In the genomic region with DNA sequence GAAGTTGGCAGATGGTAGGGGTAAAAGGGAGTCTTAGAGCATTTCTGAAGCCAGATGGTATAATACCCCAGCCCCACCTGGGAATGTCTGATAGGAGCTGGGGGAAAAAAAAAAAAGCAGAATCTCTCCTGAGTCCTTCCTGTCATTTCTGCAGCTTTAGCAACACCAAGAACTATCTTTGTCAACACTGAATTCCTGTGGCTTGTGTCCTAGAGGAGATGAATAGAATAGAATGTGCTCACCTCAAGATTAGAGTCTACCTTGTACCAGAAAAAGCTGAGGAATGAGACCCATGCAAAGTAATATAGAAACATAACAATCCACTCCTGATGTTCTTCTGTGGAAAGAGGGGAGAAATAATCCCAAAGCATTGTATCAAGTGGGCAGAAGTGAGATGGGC, we compare ENCODE assay signal across 18 cellular contexts.
DNase-seq lines count a peak whose midpoint lies in the region; ATAC-seq, FAIRE-seq and TF ChIP-seq lines count a peak whose summit lies in the region.
"Had no signal": no experiment of that assay in that cellular context is flagged by ENCODE, and none has a peak within 500 bp of the region (broad histone marks: within the 10 kb centered on the region; RNA-seq: fewer than 3 reads in every experiment).

No MANE protein-coding gene starts in this region.

- intact Hi-C loops in PC-3 (cut with micrococcal nuclease) = no loop called here

- no peak overlapping the region for H3K4me2 ChIP-seq in PC-3 (ENCODE audit: low read length)

- H3K27ac ChIP-seq in PC-3 (ENCODE audit: low read length) = no peak overlapping the region
- H3K27ac ChIP-seq: esophagus squamous epithelium, ovary, spleen, thoracic aorta had no signal

- H3F3A ChIP-seq in PC-3 (ENCODE audit: low read length, unreplicated experiment) = peaks cover under 1% of the 10 kb centered on the region

- H3K79me2 ChIP-seq in PC-3 (ENCODE audit: low read length) = no peaks in the 10 kb centered on the region

- no TSS peak for BruUV-seq in PC-3 (replicated peaks; lab: Mats Ljungman, UMichigan)

- H3K9me3 Mint-ChIP-seq in brain (no peaks in the 10 kb centered on the region), nephron progenitor cell (no peaks in the 10 kb centered on the region)

- no peak overlapping the region for H3K4me3 ChIP-seq in PC-3 (ENCODE audit: low read length)
- H3K4me3 ChIP-seq: esophagus squamous epithelium, ovary, spleen, thoracic aorta had no signal

- H3K9me3 ChIP-seq in PC-3 (ENCODE audit: low read length) = no peaks in the 10 kb centered on the region
- H3K9me3 ChIP-seq: Caco-2, esophagus squamous epithelium, ovary, spleen, thoracic aorta had no signal

- no peak overlapping the region for H2AFZ ChIP-seq in PC-3 (ENCODE audit: low read length)

- ATAC-seq in PC-3 = 0 out of 2 replicates have a peak, but pooled peaks have one; percentile 13
- ATAC-seq: activated CD4-positive, CD25-positive, alpha-beta regulatory T cell treated with anti-CD3 and anti-CD28 coated beads, Interleukin-2, amount 50 U/mL, for 24 hours had no signal

- DNase-seq in NCI-H1694 (lab: John Stamatoyannopoulos, UW) (peak; percentile 7), NCI-H1694 treated with DMSO at 0.1 percent for 48 hours (lab: John Stamatoyannopoulos, UW) (no peak), PC-3 (no peak), nephron progenitor cell (no peak), urothelium cell line (ENCODE audit: low spot score) (no peak), midbrain (lab: John Stamatoyannopoulos, UW) (no peak), amniotic stem cell (lab: John Stamatoyannopoulos, UW) (no peak)
- DNase-seq: 8988T; activated effector memory CD4-positive, alpha-beta T cell treated with anti-CD3 and anti-CD28 coated beads, Interleukin-2, amount 50 U/mL, for 16 hours; Caco-2; esophagus squamous epithelium; Karpas-422; NCI-H2107; ovary; spleen had no signal

- peaks cover 24% of the 10 kb centered on the region for H3K36me3 Mint-ChIP-seq in brain
- peaks cover 26% of the 10 kb centered on the region for H3K36me3 Mint-ChIP-seq in nephron progenitor cell (ENCODE audit: low read depth)

- H3K9ac ChIP-seq in PC-3 (ENCODE audit: low read length) = no peak overlapping the region

- H3K9me2 ChIP-seq in PC-3 (replicated peaks; ENCODE audit: low read length) = no peaks in the 10 kb centered on the region

- H4K20me1 ChIP-seq in PC-3 (ENCODE audit: low read length) = no peaks in the 10 kb centered on the region

- no peak for TF ChIP-seq CTCF in PC-3 (conservative IDR thresholded peaks at IDR 0.05; ENCODE audit: low read depth, low read length)
- no peak for TF ChIP-seq CTCF in brain (conservative IDR thresholded peaks at IDR 0.05)
- TF ChIP-seq CTCF in nephron progenitor cell (IDR thresholded peaks at IDR 0.05) = no peak

- CTCF ChIA-PET in PC-3 (lab: Charles Lee) = no interaction called here

- peak overlapping the region in 1 of 5 experiments; percentile 13 for H3K4me3 Mint-ChIP-seq in brain
- H3K4me3 Mint-ChIP-seq in nephron progenitor cell = no peak overlapping the region

- peaks cover 31% of the 10 kb centered on the region for H3K36me3 ChIP-seq in PC-3 (ENCODE audit: low read depth, low read length)
- H3K36me3 ChIP-seq: ovary had no signal

- POLR2A ChIA-PET in PC-3 (lab: Charles Lee; ENCODE audit: unreplicated experiment) = no interaction called here

- FAIRE-seq in urothelium cell line (lab: Jason Lieb, UNC) = no peak

- peaks cover 22% of the 10 kb centered on the region for H3K4me1 Mint-ChIP-seq in brain
- peaks cover 75% of the 10 kb centered on the region for H3K4me1 Mint-ChIP-seq in nephron progenitor cell

- no peaks in the 10 kb centered on the region for H3K27me3 ChIP-seq in PC-3 (ENCODE audit: low read length)
- H3K27me3 ChIP-seq: esophagus squamous epithelium, ovary, spleen had no signal

- H3K27me3 Mint-ChIP-seq in brain (no peaks in the 10 kb centered on the region), nephron progenitor cell (ENCODE audit: low read depth, poor library complexity) (no peaks in the 10 kb centered on the region)

- H3K4me1 ChIP-seq in PC-3 (ENCODE audit: insufficient read depth, low read length) = peaks cover 19% of the 10 kb centered on the region
- H3K4me1 ChIP-seq: Caco-2, esophagus squamous epithelium had no signal

- H3K27ac Mint-ChIP-seq in brain = peak overlapping the region; percentile 15 to 87 (median 72)
- peak overlapping the region; percentile 88 for H3K27ac Mint-ChIP-seq in nephron progenitor cell
